ENCODE assay signal across 8 cellular contexts in the genomic region with DNA sequence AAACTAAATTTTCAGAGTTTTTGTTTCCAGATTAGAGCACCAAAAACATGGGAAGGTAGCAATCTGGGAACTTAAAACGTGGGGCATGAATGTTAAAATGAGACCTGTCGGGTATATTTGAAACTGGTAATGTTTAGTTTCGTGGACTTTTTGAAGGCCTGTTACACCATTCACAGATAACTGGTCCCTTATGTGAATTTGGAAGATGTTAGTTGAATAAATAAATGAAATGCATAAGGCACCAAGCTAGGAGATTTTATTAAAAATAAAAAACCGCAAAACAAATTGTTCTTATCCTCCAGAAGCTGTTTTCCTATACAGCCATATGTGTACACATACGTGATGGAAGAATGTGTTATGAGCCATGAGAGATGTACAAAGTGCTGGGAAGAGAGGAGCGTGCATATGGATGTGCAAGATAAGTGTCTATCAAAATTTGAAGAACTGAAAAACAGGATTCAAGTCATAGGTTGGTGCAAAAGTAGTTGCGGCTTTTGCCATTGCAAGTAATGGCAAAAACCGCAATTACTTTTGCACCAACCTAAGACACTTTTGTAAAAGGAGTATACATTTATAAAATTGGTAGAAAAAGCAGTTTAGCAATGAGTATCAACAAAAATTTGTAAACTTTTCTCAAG. TPM values are rescaled to one million over a fixed set of nuclear protein-coding genes. Genes with fewer than 3 reads are reported as not detected.
DNase-seq lines count a peak whose midpoint lies in the region; ATAC-seq and TF ChIP-seq lines count a peak whose summit lies in the region.

No MANE protein-coding gene starts in this region.

- ATAC-seq in activated naive CD8-positive, alpha-beta T cell treated with anti-CD3 and anti-CD28 coated beads, Interleukin-2, amount 10 ng/mL, durations not matched to agents 7 days and 5 days (ENCODE audit: low read depth) = no peak
- ATAC-seq in HG03175 (IDR thresholded peaks at IDR 0.05; ENCODE audit: unreplicated experiment) = no peak
- ATAC-seq in HG02938 (IDR thresholded peaks at IDR 0.05; ENCODE audit: unreplicated experiment) = no peak

- no peaks in the 10 kb centered on the region for H4K20me1 ChIP-seq in Karpas-422 (ENCODE audit: insufficient read depth, low read depth, low read length)

- H3K4me3 Mint-ChIP-seq in CD14-positive monocyte = peak overlapping the region; percentile 86 to 89
- H3K4me3 Mint-ChIP-seq in activated naive CD8-positive, alpha-beta T cell treated with anti-CD3 and anti-CD28 coated beads, Interleukin-2, amount 10 ng/mL, durations not matched to agents 7 days and 5 days = peak overlapping the region; percentile 73

- peak overlapping the region; percentile 74 to 90 (median 86) for H3K27ac Mint-ChIP-seq in CD14-positive monocyte
- peak overlapping the region; percentile 76 for H3K27ac Mint-ChIP-seq in activated naive CD8-positive, alpha-beta T cell treated with anti-CD3 and anti-CD28 coated beads, Interleukin-2, amount 10 ng/mL, durations not matched to agents 7 days and 5 days

- H2AFZ ChIP-seq in Karpas-422 (ENCODE audit: low read length) = peak overlapping the region; percentile 78

- no peaks in the 10 kb centered on the region for H3K9me2 ChIP-seq in Karpas-422 (replicated peaks; ENCODE audit: insufficient read depth, low read length)

- H3K9me3 ChIP-seq in Karpas-422 (ENCODE audit: low read length) (no peaks in the 10 kb centered on the region), thyroid gland (no peaks in the 10 kb centered on the region)

- 51 to 55% methylated on average over 8 of the region's 8 CpGs for WGBS in thyroid gland, 2 donors

- TF ChIP-seq CTCF in CD14-positive monocyte (IDR thresholded peaks at IDR 0.05) (no peak), thyroid gland (IDR thresholded peaks at IDR 0.05) (no peak)

- H3K27ac ChIP-seq in Karpas-422 (ENCODE audit: low read length) = peak overlapping the region; percentile 80
- H3K27ac ChIP-seq in layer of hippocampus (ENCODE audit: low read depth, low read length) = peak overlapping the region; percentile 95
- H3K27ac ChIP-seq in thyroid gland = peak overlapping the region; percentile 87 to 97 (median 94)

- H3K79me2 ChIP-seq in Karpas-422 (ENCODE audit: low read length) = peaks cover 39% of the 10 kb centered on the region

- no peaks in the 10 kb centered on the region for H3K9me3 Mint-ChIP-seq in CD14-positive monocyte
- H3K9me3 Mint-ChIP-seq in activated naive CD8-positive, alpha-beta T cell treated with anti-CD3 and anti-CD28 coated beads, Interleukin-2, amount 10 ng/mL, durations not matched to agents 7 days and 5 days = no peaks in the 10 kb centered on the region

- no peak for TF ChIP-seq POLR2A in thyroid gland (IDR thresholded peaks at IDR 0.05)

- POLR2A ChIA-PET in activated naive CD8-positive, alpha-beta T cell treated with anti-CD3 and anti-CD28 coated beads, Interleukin-2, amount 10 ng/mL, durations not matched to agents 7 days and 5 days (lab: Charles Lee) = interaction anchor here (1.1 kb wide), 2 partner anchors 200 to 240 kb away, joined by 3 to 4 read pairs; a partner anchor contains a TSS

- intact Hi-C loops in CD14-positive monocyte (cut with micrococcal nuclease) = no loop called here
- intact Hi-C loops in thyroid gland (cut with DNase I) = loop anchor here (5.0 kb wide), 1 partner anchor 103 kb away; a partner anchor contains a TSS

- H3K4me1 ChIP-seq in Karpas-422 (ENCODE audit: low read length) (peaks cover 28% of the 10 kb centered on the region), thyroid gland (peaks cover 29 to 36% of the 10 kb centered on the region in 2 donors)

- H3K36me3 ChIP-seq in Karpas-422 (ENCODE audit: insufficient read depth, low read length) (peaks cover 5% of the 10 kb centered on the region; the same call in 1 of the 2 replicates), thyroid gland (no peaks in the 10 kb centered on the region)

- H3K27me3 Mint-ChIP-seq in CD14-positive monocyte (ENCODE audit: low read depth in 3 of 3) = peaks cover 0 to 2% (median 0%) of the 10 kb centered on the region in 3 donors
- peaks cover 7% of the 10 kb centered on the region for H3K27me3 Mint-ChIP-seq in activated naive CD8-positive, alpha-beta T cell treated with anti-CD3 and anti-CD28 coated beads, Interleukin-2, amount 10 ng/mL, durations not matched to agents 7 days and 5 days

- peak overlapping the region; percentile 95 for H3K4me2 ChIP-seq in Karpas-422 (ENCODE audit: low read depth, low read length, poor library complexity, severe bottlenecking)

- H3K4me1 Mint-ChIP-seq in CD14-positive monocyte = peaks cover 35% of the 10 kb centered on the region
- peaks cover 27% of the 10 kb centered on the region for H3K4me1 Mint-ChIP-seq in activated naive CD8-positive, alpha-beta T cell treated with anti-CD3 and anti-CD28 coated beads, Interleukin-2, amount 10 ng/mL, durations not matched to agents 7 days and 5 days

- 0 out of 2 replicates have a peak, but pooled peaks cover 2% of the 10 kb centered on the region for H3K27me3 ChIP-seq in Karpas-422 (ENCODE audit: low read length)
- no peaks in the 10 kb centered on the region for H3K27me3 ChIP-seq in layer of hippocampus (ENCODE audit: control insufficient read depth, insufficient read depth, low read length)
- no peaks in the 10 kb centered on the region for H3K27me3 ChIP-seq in thyroid gland

- H3K4me3 ChIP-seq in Karpas-422 (ENCODE audit: low read length) (peak overlapping the region; percentile 98), thyroid gland (replicated peaks in 1 of 3) (peak overlapping the region in 2 of 3 donors; percentile 70 to 92)

- DNase-seq in CD14-positive monocyte (ENCODE audit: low spot score) (no peak), Karpas-422 (peak; percentile 79), thyroid gland (no peak), Ammon's horn (ENCODE audit: low spot score) (no peak)
- DNase-seq in activated naive CD8-positive, alpha-beta T cell treated with anti-CD3 and anti-CD28 coated beads, Interleukin-2, amount 10 ng/mL, durations not matched to agents 7 days and 5 days = no peak

- H3K36me3 Mint-ChIP-seq in CD14-positive monocyte = no peaks in the 10 kb centered on the region
- peaks cover 8% of the 10 kb centered on the region for H3K36me3 Mint-ChIP-seq in activated naive CD8-positive, alpha-beta T cell treated with anti-CD3 and anti-CD28 coated beads, Interleukin-2, amount 10 ng/mL, durations not matched to agents 7 days and 5 days

- H3K9ac ChIP-seq in Karpas-422 (ENCODE audit: low read length) = peak overlapping the region; percentile 69

RNA-seq across cellular contexts. Expression of a gene that starts 0.7 kb away (rescaled TPM):
- 1 to 10 TPM; 5.2 to 7.8 TPM for polyA plus RNA-seq in CD14-positive monocyte
- 17.9 and 30.8 TPM in 2 replicates for total RNA-seq in Karpas-422 (2014; rRNA removed; shearing (Covaris generic); ENCODE audit: low replicate concordance)
- 10 to 100 TPM; 16.4 to 18.4 TPM for total RNA-seq in activated naive CD8-positive, alpha-beta T cell treated with anti-CD3 and anti-CD28 coated beads, Interleukin-2, amount 10 ng/mL, durations not matched to agents 7 days and 5 days
- 10 to 100 TPM; 22.2 to 30.7 (median 25.5) TPM for total RNA-seq in thyroid gland
